28 cellular contexts compared by ENCODE assay signal in the genomic region with DNA sequence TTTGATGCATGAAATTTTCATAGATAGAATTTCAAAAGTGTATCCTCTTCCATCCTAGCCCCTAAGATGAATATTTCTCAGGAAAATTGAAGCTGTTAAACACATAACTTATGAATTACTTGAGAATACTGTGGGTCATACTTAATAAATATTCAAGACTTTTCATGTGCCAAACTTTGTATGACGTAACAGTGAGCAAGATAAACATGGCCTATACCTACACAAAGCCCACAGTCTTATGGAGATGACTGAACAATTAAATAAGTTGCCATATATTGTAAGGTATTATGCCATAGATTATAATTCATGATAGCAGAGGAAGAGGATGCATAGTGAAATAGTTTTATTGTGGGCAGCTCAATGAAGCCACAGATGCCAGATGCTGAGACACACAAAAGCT.
"Had no signal": no experiment of that assay in that cellular context is flagged by ENCODE, and none has a peak within 500 bp of the region (broad histone marks: within the 10 kb centered on the region; RNA-seq: fewer than 3 reads in every experiment).

No MANE protein-coding gene starts in this region.

- H3K4me1 ChIP-seq: stomach, suprapubic skin, testis, tibial artery, tibial nerve, transverse colon, upper lobe of left lung, upper lobe of right lung, uterus, vagina had no signal

- ATAC-seq: stimulated activated effector memory CD8-positive, alpha-beta T cell treated with anti-CD3 and anti-CD28 coated beads, Interleukin-12 subunit alpha, Interleukin-12 subunit beta, amount 100 ng/mL, for 72 hours; stimulated activated memory B cell treated with anti-CD40 and anti-IgM and Interleukin-4, amounts not matched to agents 10 μg/mL and 1 μg/mL and 100 μg/mL, for 72 hours; stimulated activated naive B cell treated with anti-CD40 and anti-IgM and Interleukin-4, amounts not matched to agents 10 μg/mL and 1 μg/mL and 100 μg/mL, for 72 hours; stimulated activated naive CD8-positive, alpha-beta T cell treated with anti-CD3 and anti-CD28 coated beads, Interleukin-15, amount 100 ng/mL, for 72 hours; stimulated activated naive CD8-positive, alpha-beta T cell treated with anti-CD3 and anti-CD28 coated beads, Interleukin-15, Interleukin-2, amounts not matched to agents 100 U/mL and 50 U/mL, for 24 hours; upper lobe of right lung had no signal

- H3K27me3 Mint-ChIP-seq: stimulated activated memory B cell treated with anti-CD40 and anti-IgM and Interleukin-4, amounts not matched to agents 10 μg/mL and 1 μg/mL and 100 μg/mL, for 72 hours; stimulated activated naive B cell treated with anti-CD40 and anti-IgM and Interleukin-4, amounts not matched to agents 10 μg/mL and 1 μg/mL and 100 μg/mL, for 72 hours; stimulated activated naive CD8-positive, alpha-beta T cell treated with anti-CD3 and anti-CD28 coated beads, Interleukin-15, amount 100 ng/mL, for 72 hours; stimulated activated naive CD8-positive, alpha-beta T cell treated with anti-CD3 and anti-CD28 coated beads, Interleukin-15, Interleukin-2, amounts not matched to agents 100 ng/mL and 50 ng/mL, for 24 hours; type B pancreatic cell had no signal

- H3K9me3 ChIP-seq: stomach, suprapubic skin, testis, thoracic aorta, thyroid gland, tibial artery, tibial nerve, transverse colon, upper lobe of left lung, upper lobe of right lung, uterus, vagina had no signal

- H3K27ac ChIP-seq: stomach, suprapubic skin, testis, thoracic aorta, thyroid gland, tibial artery, tibial nerve, transverse colon, upper lobe of left lung, upper lobe of right lung, uterus, vagina had no signal

- H3K36me3 Mint-ChIP-seq: stimulated activated effector memory CD8-positive, alpha-beta T cell treated with anti-CD3 and anti-CD28 coated beads, Interleukin-12 subunit alpha, Interleukin-12 subunit beta, amount 100 ng/mL, for 72 hours; stimulated activated memory B cell treated with anti-CD40 and anti-IgM and Interleukin-4, amounts not matched to agents 10 μg/mL and 1 μg/mL and 100 μg/mL, for 72 hours; stimulated activated naive B cell treated with anti-CD40 and anti-IgM and Interleukin-4, amounts not matched to agents 10 μg/mL and 1 μg/mL and 100 μg/mL, for 72 hours; type B pancreatic cell had no signal

- FAIRE-seq: urothelium cell line had no signal

- H3K4me1 Mint-ChIP-seq: stimulated activated effector memory CD8-positive, alpha-beta T cell treated with anti-CD3 and anti-CD28 coated beads, Interleukin-12 subunit alpha, Interleukin-12 subunit beta, amount 100 ng/mL, for 72 hours; stimulated activated memory B cell treated with anti-CD40 and anti-IgM and Interleukin-4, amounts not matched to agents 10 μg/mL and 1 μg/mL and 100 μg/mL, for 72 hours; stimulated activated naive B cell treated with anti-CD40 and anti-IgM and Interleukin-4, amounts not matched to agents 10 μg/mL and 1 μg/mL and 100 μg/mL, for 72 hours; stimulated activated naive CD8-positive, alpha-beta T cell treated with anti-CD3 and anti-CD28 coated beads, Interleukin-15, amount 100 ng/mL, for 72 hours had no signal

- DNase-seq: stimulated activated CD4-positive, alpha-beta T cell treated with anti-CD3 and anti-CD28 coated beads, Interleukin-2, amount 100 ng/mL, for 48 hours; stimulated activated CD4-positive, alpha-beta T cell treated with anti-CD3 and anti-CD28 coated beads, Interleukin-4, amount 100 ng/mL, for 1 hour; stimulated activated CD4-positive, alpha-beta T cell treated with anti-CD3 and anti-CD28 coated beads, Interleukin-4, amount 100 ng/mL, for 24 hours; stimulated activated CD4-positive, alpha-beta T cell treated with anti-CD3 and anti-CD28 coated beads, Interleukin-4, amount 100 ng/mL, for 4 hours; stimulated activated CD8-positive, alpha-beta memory T cell treated with anti-CD3 and anti-CD28 coated beads, Interleukin-4, amount 100 ng/mL, for 48 hours; stimulated activated naive B cell treated with anti-CD40 and anti-IgM and Interleukin-4, amounts not matched to agents 10 μg/mL and 1 μg/mL and 100 μg/mL, for 72 hours; stimulated activated naive CD4-positive, alpha-beta T cell; stimulated activated naive CD4-positive, alpha-beta T cell treated with Interleukin-2 at 50 U/mL for 16 hours; stimulated activated naive CD8-positive, alpha-beta T cell treated with anti-CD3 and anti-CD28 coated beads, Interleukin-15, amount 100 ng/mL, for 72 hours; stimulated activated naive CD8-positive, alpha-beta T cell treated with anti-CD3 and anti-CD28 coated beads, Interleukin-15, Interleukin-2, amounts not matched to agents 100 U/mL and 50 U/mL, for 24 hours; stomach; substantia nigra; testis; thyroid gland; tibial artery; transverse colon; upper lobe of left lung; upper lobe of right lung; uterus had no signal

- H3K27ac Mint-ChIP-seq: stimulated activated effector memory CD8-positive, alpha-beta T cell treated with anti-CD3 and anti-CD28 coated beads, Interleukin-12 subunit alpha, Interleukin-12 subunit beta, amount 100 ng/mL, for 72 hours; stimulated activated memory B cell treated with anti-CD40 and anti-IgM and Interleukin-4, amounts not matched to agents 10 μg/mL and 1 μg/mL and 100 μg/mL, for 72 hours; stimulated activated naive B cell treated with anti-CD40 and anti-IgM and Interleukin-4, amounts not matched to agents 10 μg/mL and 1 μg/mL and 100 μg/mL, for 72 hours; stimulated activated naive CD8-positive, alpha-beta T cell treated with anti-CD3 and anti-CD28 coated beads, Interleukin-15, amount 100 ng/mL, for 72 hours; stimulated activated naive CD8-positive, alpha-beta T cell treated with anti-CD3 and anti-CD28 coated beads, Interleukin-15, Interleukin-2, amounts not matched to agents 100 ng/mL and 50 ng/mL, for 24 hours; type B pancreatic cell had no signal

- H3K4me3 Mint-ChIP-seq: stimulated activated effector memory CD8-positive, alpha-beta T cell treated with anti-CD3 and anti-CD28 coated beads, Interleukin-12 subunit alpha, Interleukin-12 subunit beta, amount 100 ng/mL, for 72 hours; stimulated activated memory B cell treated with anti-CD40 and anti-IgM and Interleukin-4, amounts not matched to agents 10 μg/mL and 1 μg/mL and 100 μg/mL, for 72 hours; stimulated activated naive B cell treated with anti-CD40 and anti-IgM and Interleukin-4, amounts not matched to agents 10 μg/mL and 1 μg/mL and 100 μg/mL, for 72 hours; stimulated activated naive CD8-positive, alpha-beta T cell treated with anti-CD3 and anti-CD28 coated beads, Interleukin-15, amount 100 ng/mL, for 72 hours; stimulated activated naive CD8-positive, alpha-beta T cell treated with anti-CD3 and anti-CD28 coated beads, Interleukin-15, Interleukin-2, amounts not matched to agents 100 ng/mL and 50 ng/mL, for 24 hours; type B pancreatic cell had no signal

- H3K36me3 ChIP-seq: stomach, suprapubic skin, thoracic aorta, thyroid gland, tibial artery, tibial nerve, transverse colon, upper lobe of left lung, upper lobe of right lung, uterus, vagina had no signal

- H3K4me3 ChIP-seq: stomach, suprapubic skin, testis, thoracic aorta, thyroid gland, tibial artery, tibial nerve, transverse colon, upper lobe of left lung, upper lobe of right lung, uterus, vagina had no signal

- H3K27me3 ChIP-seq: stomach, suprapubic skin, testis, thyroid gland, tibial artery, tibial nerve, transverse colon, upper lobe of left lung, upper lobe of right lung, uterus, vagina had no signal

- H3K9me3 Mint-ChIP-seq: stimulated activated memory B cell treated with anti-CD40 and anti-IgM and Interleukin-4, amounts not matched to agents 10 μg/mL and 1 μg/mL and 100 μg/mL, for 72 hours; stimulated activated naive B cell treated with anti-CD40 and anti-IgM and Interleukin-4, amounts not matched to agents 10 μg/mL and 1 μg/mL and 100 μg/mL, for 72 hours; stimulated activated naive CD8-positive, alpha-beta T cell treated with anti-CD3 and anti-CD28 coated beads, Interleukin-15, amount 100 ng/mL, for 72 hours; stimulated activated naive CD8-positive, alpha-beta T cell treated with anti-CD3 and anti-CD28 coated beads, Interleukin-15, Interleukin-2, amounts not matched to agents 100 ng/mL and 50 ng/mL, for 24 hours; type B pancreatic cell had no signal
